Comparison of ENCODE assay signal across 12 cellular contexts in genomic region chr14:68598089-68598488, GRCh38.
DNase-seq lines count a peak whose midpoint lies in the region; ATAC-seq and TF ChIP-seq lines count a peak whose summit lies in the region.
"Had no signal": no experiment of that assay in that cellular context is flagged by ENCODE, and none has a peak within 500 bp of the region (broad histone marks: within the 10 kb centered on the region; RNA-seq: fewer than 3 reads in every experiment).

No MANE protein-coding gene starts in this region.

- no peak overlapping the region for H3K4me2 ChIP-seq in parathyroid adenoma (ENCODE audit: low read length)

- TF ChIP-seq POLR2A in adrenal gland (IDR thresholded peaks at IDR 0.05) (no peak), gastroesophageal sphincter (IDR thresholded peaks at IDR 0.05) (no peak)

- H3K4me3 ChIP-seq in adrenal gland (no peak overlapping the region), gastroesophageal sphincter (no peak overlapping the region), parathyroid adenoma (ENCODE audit: low read depth, low read length) (no peak overlapping the region), upper lobe of right lung (no peak overlapping the region), aorta (ENCODE audit: low read length in 2 of 2) (no peak overlapping the region)

- H3K27ac ChIP-seq in adrenal gland (peak overlapping the region; percentile 34 to 97 (median 74)), gastroesophageal sphincter (peak overlapping the region in 3 of 4 donors; percentile 72 to 81 (median 81)), parathyroid adenoma (peak overlapping the region; percentile 71), upper lobe of right lung (peak overlapping the region; percentile 91), aorta (ENCODE audit: low read depth in 1 of 2, low read length in 2 of 2) (no peak overlapping the region)

- DNase-seq in adrenal gland (no peak), upper lobe of right lung (no peak), aorta (no peak), kidney glomerular epithelial cell (lab: John Stamatoyannopoulos, UW) (no peak)
- DNase-seq: activated CD8-positive, alpha-beta memory T cell treated with anti-CD3 and anti-CD28 coated beads, Interleukin-2, amount 50 U/mL, for 48 hours; DND-41; mesendoderm; NCI-H2029 treated with DMSO at 0.1 percent for 48 hours; stimulated activated naive CD8-positive, alpha-beta T cell treated with anti-CD3 and anti-CD28 coated beads, Interleukin-15, amount 100 ng/mL, for 72 hours had no signal

- no peak for ATAC-seq in gastroesophageal sphincter
- ATAC-seq in upper lobe of right lung, result no peak
- no peak for ATAC-seq in HG02610 (IDR thresholded peaks at IDR 0.05; ENCODE audit: unreplicated experiment)
- ATAC-seq in aorta (ENCODE audit: low FRiP score), result no peak
- ATAC-seq: stimulated activated naive CD8-positive, alpha-beta T cell treated with anti-CD3 and anti-CD28 coated beads, Interleukin-15, amount 100 ng/mL, for 72 hours had no signal

- intact Hi-C loops in adrenal gland (cut with DNase I), result no loop called here
- intact Hi-C loops in upper lobe of right lung (cut with DNase I), result no loop called here
- intact Hi-C loops in aorta (cut with DNase I), result no loop called here

- H3K27me3 ChIP-seq in adrenal gland (no peaks in the 10 kb centered on the region), gastroesophageal sphincter (no peaks in the 10 kb centered on the region), parathyroid adenoma (ENCODE audit: control insufficient read depth, insufficient read depth, low read length) (no peaks in the 10 kb centered on the region), upper lobe of right lung (no peaks in the 10 kb centered on the region), aorta (ENCODE audit: control insufficient read depth in 1 of 2, insufficient read depth in 2 of 2, low read length in 1 of 2) (no peaks in the 10 kb centered on the region)

- no peak overlapping the region for H3K9ac ChIP-seq in parathyroid adenoma

- H3K4me1 ChIP-seq in adrenal gland (replicated peaks in 1 of 2) (peaks cover 0 to 15% of the 10 kb centered on the region in 2 donors), gastroesophageal sphincter (peaks cover 0 to 36% (median 4%) of the 10 kb centered on the region in 3 donors), parathyroid adenoma (no peaks in the 10 kb centered on the region), upper lobe of right lung (peaks cover 29% of the 10 kb centered on the region), aorta (ENCODE audit: control insufficient read depth in 1 of 2, insufficient read depth in 2 of 2, low read length in 2 of 2) (peaks cover 0 to 2% of the 10 kb centered on the region in 2 donors)

- H3K79me2 ChIP-seq in parathyroid adenoma, result no peaks in the 10 kb centered on the region

- 52 to 75% (median 69%) methylated on average over 2 of the region's 2 CpGs for WGBS in adrenal gland, 4 donors
- WGBS in gastroesophageal sphincter (ENCODE audit: low coverage in 1 of 2), 2 donors, result 66 to 100% methylated on average over 1 to 2 of the region's 2 CpGs
- WGBS in aorta, 2 donors, result 77 to 80% methylated on average over 2 of the region's 2 CpGs

- no peaks in the 10 kb centered on the region for H3K36me3 ChIP-seq in adrenal gland (replicated peaks in 1 of 2)
- no peaks in the 10 kb centered on the region for H3K36me3 ChIP-seq in gastroesophageal sphincter
- no peaks in the 10 kb centered on the region for H3K36me3 ChIP-seq in parathyroid adenoma (ENCODE audit: control insufficient read depth, insufficient read depth, low read length)
- no peaks in the 10 kb centered on the region for H3K36me3 ChIP-seq in upper lobe of right lung
- no peaks in the 10 kb centered on the region for H3K36me3 ChIP-seq in aorta (ENCODE audit: control insufficient read depth in 1 of 2, insufficient read depth in 2 of 2, low read length in 1 of 2)

- TF ChIP-seq CTCF in adrenal gland (IDR thresholded peaks at IDR 0.05) (no peak), gastroesophageal sphincter (IDR thresholded peaks at IDR 0.05) (no peak), parathyroid adenoma (IDR thresholded peaks at IDR 0.05) (no peak), upper lobe of right lung (IDR thresholded peaks at IDR 0.05) (no peak)

- H3K9me3 ChIP-seq in adrenal gland (replicated peaks in 1 of 3) (no peaks in the 10 kb centered on the region), gastroesophageal sphincter (no peaks in the 10 kb centered on the region), parathyroid adenoma (ENCODE audit: control insufficient read depth, low read length) (no peaks in the 10 kb centered on the region), upper lobe of right lung (no peaks in the 10 kb centered on the region), aorta (ENCODE audit: control insufficient read depth, low read length) (no peaks in the 10 kb centered on the region)

- no peak for TF ChIP-seq EP300 in gastroesophageal sphincter (IDR thresholded peaks at IDR 0.05)

- H2AFZ ChIP-seq in parathyroid adenoma, result no peak overlapping the region

Comparison
In these comparisons a context has a peak if more than half of its experiments do, and no peak if none do; other contexts are left out.
1. H3K27ac ChIP-seq: peak in adrenal gland (5 of 5), gastroesophageal sphincter (3 of 4), parathyroid adenoma (single experiment) and upper lobe of right lung (single experiment); none in aorta (0 of 2).